31 cellular contexts compared by ENCODE assay signal in the genomic region with DNA sequence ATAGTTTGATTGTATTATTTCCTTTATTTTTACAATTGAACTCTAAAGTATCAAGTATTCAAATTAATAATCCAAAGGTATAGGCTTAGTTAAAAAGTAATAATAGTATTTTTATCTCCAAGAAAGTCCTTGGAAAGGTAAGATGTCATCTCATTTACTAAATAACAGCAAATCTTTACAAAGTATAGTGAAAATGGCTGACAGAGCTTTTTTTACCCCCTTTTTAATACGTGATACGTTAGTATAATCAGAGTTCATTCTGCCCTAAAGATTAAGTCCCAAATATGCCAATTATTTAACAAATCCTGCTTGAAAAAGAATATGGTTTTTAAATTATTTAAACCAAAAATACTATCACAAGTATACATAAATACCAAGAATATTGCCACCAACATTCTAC.
"Had no signal": no experiment of that assay in that cellular context is flagged by ENCODE, and none has a peak within 500 bp of the region (broad histone marks: within the 10 kb centered on the region; RNA-seq: fewer than 3 reads in every experiment).

No MANE protein-coding gene starts in this region.

- H3K9me3 Mint-ChIP-seq: dendritic cell treated with granulocyte-macrophage colony-stimulating factor and Interleukin-4, amounts not matched to agents 40 ng/mL and 50 ng/mL, for 4 days; endodermal cell; naive B cell; natural killer cell treated with Interleukin-12 subunit alpha and Interleukin-12 subunit beta and Interleukin-15 and Interleukin-18, amount 100 ng/mL, for 72 hours; neural crest cell; stimulated activated effector memory CD8-positive, alpha-beta T cell treated with anti-CD3 and anti-CD28 coated beads, Interleukin-12 subunit alpha, Interleukin-12 subunit beta, amount 100 ng/mL, for 72 hours; type B pancreatic cell had no signal

- H3K4me3 ChIP-seq: gastroesophageal sphincter, heart right ventricle, left lung, mucosa of descending colon, stomach, testis, tibial artery had no signal

- H3K4me1 ChIP-seq: parathyroid adenoma, testis had no signal

- H3K27ac Mint-ChIP-seq: dendritic cell treated with granulocyte-macrophage colony-stimulating factor and Interleukin-4, amounts not matched to agents 40 ng/mL and 50 ng/mL, for 4 days; endodermal cell; progenitor cell of endocrine pancreas; type B pancreatic cell had no signal

- H3K27me3 Mint-ChIP-seq: dendritic cell treated with granulocyte-macrophage colony-stimulating factor and Interleukin-4, amounts not matched to agents 40 ng/mL and 50 ng/mL, for 4 days; naive B cell; natural killer cell treated with Interleukin-12 subunit alpha and Interleukin-12 subunit beta and Interleukin-15 and Interleukin-18, amount 100 ng/mL, for 72 hours; progenitor cell of endocrine pancreas; type B pancreatic cell had no signal

- H3K4me1 Mint-ChIP-seq: endodermal cell had no signal

- H3K9me3 ChIP-seq: gastroesophageal sphincter, heart right ventricle, left lung, mucosa of descending colon, neutrophil, stomach, testis, tibial artery had no signal

- H3K27me3 ChIP-seq: gastroesophageal sphincter, heart right ventricle, left lung, neutrophil, stomach, testis, tibial artery had no signal

- FAIRE-seq: colon had no signal

- H2AFZ ChIP-seq: parathyroid adenoma had no signal

- DNase-seq: effector CD8-positive, alpha-beta T cell; endodermal cell; foreskin fibroblast; glutamatergic neuron; heart right ventricle; hippocampal formation; left cardiac atrium; left lung; mesenchymal stem cell; mucosa of descending colon; naive B cell; stimulated activated CD4-positive, alpha-beta T cell treated with anti-CD3 and anti-CD28 coated beads, Interleukin-2, amount 100 ng/mL, for 24 hours; stimulated activated CD4-positive, alpha-beta T cell treated with anti-CD3 and anti-CD28 coated beads, Interleukin-4, amount 100 ng/mL, for 24 hours; stimulated activated naive CD4-positive, alpha-beta T cell treated with Interleukin-2 at 50 U/mL for 16 hours; stomach; testis; tibial artery had no signal

- H3K4me3 Mint-ChIP-seq: dendritic cell treated with granulocyte-macrophage colony-stimulating factor and Interleukin-4, amounts not matched to agents 40 ng/mL and 50 ng/mL, for 4 days; endodermal cell; mesothelial cell of epicardium; natural killer cell treated with Interleukin-12 subunit alpha and Interleukin-12 subunit beta and Interleukin-15 and Interleukin-18, amount 100 ng/mL, for 72 hours; neural crest cell; stimulated activated effector memory CD8-positive, alpha-beta T cell treated with anti-CD3 and anti-CD28 coated beads, Interleukin-12 subunit alpha, Interleukin-12 subunit beta, amount 100 ng/mL, for 72 hours; type B pancreatic cell had no signal

- ATAC-seq: esophagus mucosa; gastroesophageal sphincter; heart right ventricle; left cardiac atrium; left lung; mucosa of descending colon; natural killer cell treated with Interleukin-12 subunit alpha and Interleukin-12 subunit beta and Interleukin-15 and Interleukin-18, amount 100 ng/mL, for 72 hours; sciatic nerve; stimulated activated effector memory CD8-positive, alpha-beta T cell treated with anti-CD3 and anti-CD28 coated beads, Interleukin-12 subunit alpha, Interleukin-12 subunit beta, amount 100 ng/mL, for 72 hours had no signal

- H3K27ac ChIP-seq: epithelial cell of prostate, gastroesophageal sphincter, left lung, neutrophil, parathyroid adenoma, stomach, testis, tibial artery had no signal
